Comparison of ENCODE assay signal across 25 cellular contexts in the genomic region with DNA sequence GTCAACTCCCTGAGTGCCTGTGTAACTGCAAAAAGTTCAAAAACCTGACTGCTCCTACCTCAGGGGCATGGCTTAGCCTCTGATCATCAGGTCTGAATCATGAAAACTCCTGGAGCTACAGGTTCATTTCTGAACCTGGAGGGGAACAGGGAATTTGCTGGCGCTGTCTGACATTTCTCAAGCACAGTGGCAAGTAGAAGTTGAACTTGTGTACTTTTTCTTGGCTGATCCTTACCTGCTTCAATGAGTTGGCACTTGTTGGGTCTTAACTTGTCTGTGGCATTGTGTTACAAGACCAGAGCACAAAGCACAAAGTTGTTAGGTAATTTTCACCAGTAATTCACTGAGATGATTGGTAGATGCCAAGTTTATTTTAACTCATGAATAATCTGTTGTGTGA. TPM values are rescaled to one million over a fixed set of nuclear protein-coding genes. Genes with fewer than 3 reads are reported as not detected.
DNase-seq lines count a peak whose midpoint lies in the region; ATAC-seq and TF ChIP-seq lines count a peak whose summit lies in the region.
"Had no signal": no experiment of that assay in that cellular context is flagged by ENCODE, and none has a peak within 500 bp of the region (broad histone marks: within the 10 kb centered on the region; RNA-seq: fewer than 3 reads in every experiment).

No MANE protein-coding gene starts in this region.

- peaks cover 43% of the 10 kb centered on the region for H3K4me1 ChIP-seq in foreskin keratinocyte

- CTCF ChIA-PET in activated naive CD4-positive, alpha-beta T cell treated with anti-CD3 and anti-CD28 coated beads, Interleukin-2, amount 10 ng/mL, durations not matched to agents 7 days and 5 days (lab: Charles Lee) = interaction anchor here (2.7 kb wide), 1 partner anchor 86 kb away, joined by 9 read pairs; no protein-coding TSS in a partner anchor

- H3K4me3 Mint-ChIP-seq in activated naive CD4-positive, alpha-beta T cell treated with anti-CD3 and anti-CD28 coated beads, Interleukin-2, amount 10 ng/mL, durations not matched to agents 7 days and 5 days = no peak overlapping the region
- H3K4me3 Mint-ChIP-seq in T-helper 17 cell = peak overlapping the region; percentile 39
- peak overlapping the region in 1 of 2 donors; percentile 11 for H3K4me3 Mint-ChIP-seq in stimulated activated naive B cell treated with anti-CD40 and anti-IgM and Interleukin-4, amounts not matched to agents 10 μg/mL and 1 μg/mL and 100 μg/mL, for 72 hours

- H3K27me3 ChIP-seq in foreskin keratinocyte = no peaks in the 10 kb centered on the region
- H3K27me3 ChIP-seq: ascending aorta, MG63, tibial nerve had no signal

- H3K4me1 Mint-ChIP-seq in activated naive CD4-positive, alpha-beta T cell treated with anti-CD3 and anti-CD28 coated beads, Interleukin-2, amount 10 ng/mL, durations not matched to agents 7 days and 5 days = peaks cover 42% of the 10 kb centered on the region
- H3K4me1 Mint-ChIP-seq in T-helper 17 cell = peaks cover 30% of the 10 kb centered on the region
- H3K4me1 Mint-ChIP-seq in stimulated activated naive B cell treated with anti-CD40 and anti-IgM and Interleukin-4, amounts not matched to agents 10 μg/mL and 1 μg/mL and 100 μg/mL, for 72 hours = peaks cover 40 to 81% of the 10 kb centered on the region in 2 donors

- ATAC-seq in T-helper 17 cell (no peak), foreskin keratinocyte (peak; percentile 13), GM18502 (IDR thresholded peaks at IDR 0.05; ENCODE audit: poor library complexity, unreplicated experiment) (no peak)
- no peak for ATAC-seq in stimulated activated naive B cell treated with anti-CD40 and anti-IgM and Interleukin-4, amounts not matched to agents 10 μg/mL and 1 μg/mL and 100 μg/mL, for 72 hours (replicated peaks)
- ATAC-seq: activated CD8-positive, alpha-beta T cell treated with anti-CD3 and anti-CD28 coated beads for 36 hours; HepG2; right cardiac atrium; Right ventricle myocardium inferior; stimulated activated effector memory CD8-positive, alpha-beta T cell treated with anti-CD3 and anti-CD28 coated beads, Interleukin-12 subunit alpha, Interleukin-12 subunit beta, amount 100 ng/mL, for 72 hours had no signal

- no peaks in the 10 kb centered on the region for H3K9me3 ChIP-seq in T-helper 17 cell (ENCODE audit: control insufficient read depth, low read length, poor library complexity, severe bottlenecking)
- H3K9me3 ChIP-seq: ascending aorta, MG63, tibial nerve had no signal

- no peaks in the 10 kb centered on the region for H3K9me3 Mint-ChIP-seq in activated naive CD4-positive, alpha-beta T cell treated with anti-CD3 and anti-CD28 coated beads, Interleukin-2, amount 10 ng/mL, durations not matched to agents 7 days and 5 days
- no peaks in the 10 kb centered on the region for H3K9me3 Mint-ChIP-seq in stimulated activated naive B cell treated with anti-CD40 and anti-IgM and Interleukin-4, amounts not matched to agents 10 μg/mL and 1 μg/mL and 100 μg/mL, for 72 hours
- H3K9me3 Mint-ChIP-seq: activated CD8-positive, alpha-beta T cell treated with anti-CD3 and anti-CD28 coated beads for 36 hours; stimulated activated effector memory CD8-positive, alpha-beta T cell treated with anti-CD3 and anti-CD28 coated beads, Interleukin-12 subunit alpha, Interleukin-12 subunit beta, amount 100 ng/mL, for 72 hours had no signal

- peak overlapping the region; percentile 13 for H3K27ac Mint-ChIP-seq in activated naive CD4-positive, alpha-beta T cell treated with anti-CD3 and anti-CD28 coated beads, Interleukin-2, amount 10 ng/mL, durations not matched to agents 7 days and 5 days
- no peak overlapping the region for H3K27ac Mint-ChIP-seq in T-helper 17 cell
- H3K27ac Mint-ChIP-seq in stimulated activated naive B cell treated with anti-CD40 and anti-IgM and Interleukin-4, amounts not matched to agents 10 μg/mL and 1 μg/mL and 100 μg/mL, for 72 hours = peak overlapping the region; percentile 22
- H3K27ac Mint-ChIP-seq: activated CD8-positive, alpha-beta T cell treated with anti-CD3 and anti-CD28 coated beads for 36 hours; stimulated activated effector memory CD8-positive, alpha-beta T cell treated with anti-CD3 and anti-CD28 coated beads, Interleukin-12 subunit alpha, Interleukin-12 subunit beta, amount 100 ng/mL, for 72 hours had no signal

- peak overlapping the region; percentile 89 for H3K27ac ChIP-seq in foreskin keratinocyte
- H3K27ac ChIP-seq: GM23248, VCaP had no signal

- no peaks in the 10 kb centered on the region for H3K27me3 Mint-ChIP-seq in activated naive CD4-positive, alpha-beta T cell treated with anti-CD3 and anti-CD28 coated beads, Interleukin-2, amount 10 ng/mL, durations not matched to agents 7 days and 5 days
- H3K27me3 Mint-ChIP-seq in T-helper 17 cell = peaks cover 2% of the 10 kb centered on the region
- no peaks in the 10 kb centered on the region for H3K27me3 Mint-ChIP-seq in stimulated activated naive B cell treated with anti-CD40 and anti-IgM and Interleukin-4, amounts not matched to agents 10 μg/mL and 1 μg/mL and 100 μg/mL, for 72 hours
- H3K27me3 Mint-ChIP-seq: activated CD8-positive, alpha-beta T cell treated with anti-CD3 and anti-CD28 coated beads for 36 hours had no signal

- no peak for TF ChIP-seq CTCF in foreskin keratinocyte (conservative IDR thresholded peaks at IDR 0.05)

- no peak for DNase-seq in activated naive CD4-positive, alpha-beta T cell treated with anti-CD3 and anti-CD28 coated beads, Interleukin-2, amount 10 ng/mL, durations not matched to agents 7 days and 5 days
- DNase-seq in activated naive CD4-positive, alpha-beta T cell treated with anti-CD3 and anti-CD28 coated beads, Interleukin-2, amount 50 U/mL, for 16 hours = no peak
- DNase-seq in T-helper 17 cell (no peak), foreskin keratinocyte (peak; percentile 89 to 93), NCI-H2029 treated with DMSO at 0.1 percent for 48 hours (lab: John Stamatoyannopoulos, UW) (no peak), NCI-H1092 (lab: John Stamatoyannopoulos, UW) (no peak)
- no peak for DNase-seq in stimulated activated naive B cell treated with anti-CD40 and anti-IgM and Interleukin-4, amounts not matched to agents 10 μg/mL and 1 μg/mL and 100 μg/mL, for 72 hours
- DNase-seq: activated CD8-positive, alpha-beta T cell treated with anti-CD3 and anti-CD28 coated beads for 36 hours; activated effector memory CD4-positive, alpha-beta T cell treated with Interleukin-2 at 50 U/mL for 16 hours; COR-L47; EL; foreskin melanocyte; GM23248; MG63; NCI-H187; NCI-H446 treated with DMSO at 0.1 percent for 48 hours; right cardiac atrium; stimulated activated CD4-positive, alpha-beta T cell treated with anti-CD3 and anti-CD28 coated beads, Interleukin-15, amount 100 ng/mL, for 24 hours had no signal

- H3K36me3 Mint-ChIP-seq in activated naive CD4-positive, alpha-beta T cell treated with anti-CD3 and anti-CD28 coated beads, Interleukin-2, amount 10 ng/mL, durations not matched to agents 7 days and 5 days = peaks cover 14% of the 10 kb centered on the region
- peaks cover 8% of the 10 kb centered on the region for H3K36me3 Mint-ChIP-seq in T-helper 17 cell (ENCODE audit: low read depth)
- peaks cover 35 to 40% of the 10 kb centered on the region in 2 donors for H3K36me3 Mint-ChIP-seq in stimulated activated naive B cell treated with anti-CD40 and anti-IgM and Interleukin-4, amounts not matched to agents 10 μg/mL and 1 μg/mL and 100 μg/mL, for 72 hours

RNA-seq across cellular contexts. Expression of a gene that starts 3.3 kb away (rescaled TPM):
- 10 to 100 TPM; 42.8 to 52.7 TPM for total RNA-seq in T-helper 17 cell
- 61.9 and 67.3 TPM in 2 replicates for total RNA-seq in foreskin keratinocyte
- 71.2 and 75.8 TPM in 2 replicates for polyA plus RNA-seq in foreskin keratinocyte

RNA-seq across cellular contexts. Expression of a gene that starts 7.0 kb away (rescaled TPM):
- not detected for total RNA-seq in T-helper 17 cell
- total RNA-seq in foreskin keratinocyte = 79.5 and 103 TPM in 2 replicates
- polyA plus RNA-seq in foreskin keratinocyte = 73.2 and 93.9 TPM in 2 replicates

RNA-seq across cellular contexts. Expression of a gene that starts 10.9 kb away (rescaled TPM):
- total RNA-seq in T-helper 17 cell (10 to 100 TPM; 66.7 to 87.5 TPM), foreskin keratinocyte (70.3 and 88.3 TPM in 2 replicates)
- 133 and 152 TPM in 2 replicates for polyA plus RNA-seq in foreskin keratinocyte

RNA-seq across cellular contexts. Expression of a gene that starts 34.7 kb away (rescaled TPM):
- total RNA-seq in T-helper 17 cell (10 to 100 TPM in 1 of 2 donors, 1 to 10 TPM in 1; 3.5 to 11.2 TPM), foreskin keratinocyte (2.6 and 7.5 TPM in 2 replicates)
- 2.4 and 10.3 TPM in 2 replicates for polyA plus RNA-seq in foreskin keratinocyte

RNA-seq across cellular contexts. Expression of a gene that starts 49.9 kb away (rescaled TPM):
- not detected for total RNA-seq in T-helper 17 cell
- not detected in 2 replicates for total RNA-seq in foreskin keratinocyte
- not detected in 2 replicates for polyA plus RNA-seq in foreskin keratinocyte
- total RNA-seq: activated CD8-positive, alpha-beta T cell treated with anti-CD3 and anti-CD28 coated beads for 36 hours; ascending aorta; HepG2; right cardiac atrium; tibial nerve had no signal

Comparison
In these comparisons a context has a peak if more than half of its experiments do, and no peak if none do; other contexts are left out.
1. DNase-seq: peak in foreskin keratinocyte (2 of 2); none in activated naive CD4-positive, alpha-beta T cell treated with anti-CD3 and anti-CD28 coated beads, Interleukin-2, amount 10 ng/mL, durations not matched to agents 7 days and 5 days (single experiment), activated naive CD4-positive, alpha-beta T cell treated with anti-CD3 and anti-CD28 coated beads, Interleukin-2, amount 50 U/mL, for 16 hours (single experiment), T-helper 17 cell (0 of 3), stimulated activated naive B cell treated with anti-CD40 and anti-IgM and Interleukin-4, amounts not matched to agents 10 μg/mL and 1 μg/mL and 100 μg/mL, for 72 hours (single experiment), NCI-H2029 treated with DMSO at 0.1 percent for 48 hours (single experiment) and NCI-H1092 (single experiment).
2. RNA of a gene that starts 7.0 kb away (total RNA-seq): 79.5 to 103 TPM in foreskin keratinocyte; not detected in T-helper 17 cell; every median in the first group is over 10 times any median in the second.